ENCODE assay signal across 13 cellular contexts in the genomic region with DNA sequence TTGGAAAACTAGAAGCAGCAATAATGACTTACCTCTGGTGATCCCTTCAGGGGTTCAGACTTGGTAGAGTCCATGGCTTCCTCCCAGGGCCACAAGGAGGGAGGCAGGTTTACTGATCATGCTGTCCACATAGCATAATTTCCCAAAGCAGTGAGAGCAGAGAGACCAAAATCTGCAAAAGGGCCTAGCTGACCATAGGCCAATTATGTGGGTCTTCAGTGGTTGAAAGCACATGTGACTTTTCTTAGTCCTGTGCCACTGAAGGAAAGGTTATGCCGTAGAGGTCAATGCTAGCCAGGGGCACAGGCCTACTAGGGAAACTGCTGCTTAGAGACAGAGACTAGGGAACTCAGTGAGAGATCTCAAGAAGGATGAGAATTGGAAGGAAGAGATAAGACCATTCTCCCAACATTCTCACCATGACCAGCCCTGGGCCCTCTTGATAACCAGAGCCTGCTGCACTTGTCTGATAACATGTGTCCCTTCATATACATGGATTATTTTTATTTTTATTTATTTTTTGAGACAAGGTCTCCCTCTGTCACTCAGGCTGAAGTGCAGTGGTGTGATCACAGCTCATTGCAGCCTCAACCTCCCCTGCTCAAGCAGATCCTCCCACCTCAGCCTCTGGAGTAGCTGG. TPM values are rescaled to one million over a fixed set of nuclear protein-coding genes. Genes with fewer than 3 reads are reported as not detected.
DNase-seq lines count a peak whose midpoint lies in the region; ATAC-seq and TF ChIP-seq lines count a peak whose summit lies in the region.
"Had no signal": no experiment of that assay in that cellular context is flagged by ENCODE, and none has a peak within 500 bp of the region (broad histone marks: within the 10 kb centered on the region; RNA-seq: fewer than 3 reads in every experiment).

No MANE protein-coding gene starts in this region.

- H3K4me1 ChIP-seq in OCI-LY3 (ENCODE audit: low read length) (peaks cover 25% of the 10 kb centered on the region), adrenal gland (replicated peaks in 1 of 2) (peaks cover 12 to 26% of the 10 kb centered on the region in 2 donors)

- H3K9ac ChIP-seq in OCI-LY3 (ENCODE audit: low read length): no peak overlapping the region

- H3K4me2 ChIP-seq in OCI-LY3 (ENCODE audit: low read length): peak overlapping the region; percentile 82; the same call in 1 of the 2 replicates

- H3K9me3 ChIP-seq in OCI-LY3 (ENCODE audit: insufficient read depth, low read length) (no peaks in the 10 kb centered on the region), adrenal gland (replicated peaks in 1 of 3) (no peaks in the 10 kb centered on the region)
- H3K9me3 ChIP-seq: Peyer's patch had no signal

- DNase-seq in DMS53 (lab: John Stamatoyannopoulos, UW) (peak; percentile 31), DMS53 treated with DMSO at 0.1 percent for 48 hours (lab: John Stamatoyannopoulos, UW; ENCODE audit: unreplicated experiment) (no peak), posterior vena cava (ENCODE audit: low spot score) (peak; percentile 41), left colon (no peak), adrenal gland (no peak)
- no peak for DNase-seq in stimulated activated CD4-positive, alpha-beta T cell treated with anti-CD3 and anti-CD28 coated beads, Interleukin-2, amount 100 ng/mL, for 24 hours
- DNase-seq: 8988T, dorsolateral prefrontal cortex, NCI-H1048, occipital lobe, Peyer's patch had no signal

- no peak overlapping the region for H3K4me3 ChIP-seq in OCI-LY3 (ENCODE audit: low read length)
- H3K4me3 ChIP-seq in adrenal gland: no peak overlapping the region

- H3K9me3 Mint-ChIP-seq in brain: peaks cover 0 to 2% (median 0%) of the 10 kb centered on the region in 5 experiments

- H3K36me3 ChIP-seq in OCI-LY3 (replicated peaks; ENCODE audit: low read depth, low read length) (peaks cover 13% of the 10 kb centered on the region), adrenal gland (replicated peaks in 1 of 2) (peaks cover 0 to 2% of the 10 kb centered on the region in 2 donors)

- H3K27ac Mint-ChIP-seq in brain: peak overlapping the region; percentile 81 to 97 (median 86)

- no peak for TF ChIP-seq POLR2A in adrenal gland (IDR thresholded peaks at IDR 0.05)

- peaks cover 15% of the 10 kb centered on the region for H3K27me3 Mint-ChIP-seq in brain

- H3K27me3 ChIP-seq in OCI-LY3 (ENCODE audit: low read depth, low read length) (no peaks in the 10 kb centered on the region), adrenal gland (no peaks in the 10 kb centered on the region)
- H3K27me3 ChIP-seq: dorsolateral prefrontal cortex, Peyer's patch had no signal

- H3K79me2 ChIP-seq in OCI-LY3 (ENCODE audit: low read length): peaks cover 26% of the 10 kb centered on the region

- H3K36me3 Mint-ChIP-seq in brain: peaks cover 14% of the 10 kb centered on the region

- no peak for TF ChIP-seq CTCF in OCI-LY3 (IDR thresholded peaks at IDR 0.05; ENCODE audit: low read depth, low read length)
- no peak for TF ChIP-seq CTCF in brain (conservative IDR thresholded peaks at IDR 0.05)
- no peak for TF ChIP-seq CTCF in adrenal gland (IDR thresholded peaks at IDR 0.05)

- peaks cover 57% of the 10 kb centered on the region for H3K4me1 Mint-ChIP-seq in brain

- H3K4me3 Mint-ChIP-seq in brain: peak overlapping the region in 4 of 5 experiments; percentile 69 to 84 (median 74)

- H3K27ac ChIP-seq in OCI-LY3 (ENCODE audit: low read length): no peak overlapping the region
- peak overlapping the region in 1 of 5 donors; percentile 30 for H3K27ac ChIP-seq in adrenal gland

- H4K20me1 ChIP-seq in OCI-LY3 (ENCODE audit: insufficient read depth, low read length): no peaks in the 10 kb centered on the region

- intact Hi-C loops in posterior vena cava (cut with DNase I): no loop called here
- intact Hi-C loops in left colon (cut with DNase I, micrococcal nuclease): no loop called here
- intact Hi-C loops in adrenal gland (cut with DNase I): no loop called here

- no peak for ATAC-seq in left colon

- H2AFZ ChIP-seq in OCI-LY3 (ENCODE audit: low read depth, low read length): no peak overlapping the region

- WGBS in adrenal gland, 4 donors: 82 to 100% (median 93%) methylated on average over 1 of the region's 1 CpG

RNA-seq across cellular contexts. Expression of gene GTPBP2, which starts 2.0 kb away (rescaled TPM):
- polyA plus RNA-seq in brain (ENCODE audit: insufficient read depth, low read depth, low replicate concordance) (57.8 TPM), adrenal gland (10 to 100 TPM; 26.9 to 73.5 (median 65.1) TPM)
- total RNA-seq in posterior vena cava (10 to 100 TPM; 43.3 to 50.4 TPM), left colon (10 to 100 TPM; 63.7 to 95.8 TPM), adrenal gland (10 to 100 TPM; 16.5 to 59.3 (median 39.8) TPM)

RNA-seq across cellular contexts. Expression of gene MAD2L1BP, which starts 4.5 kb away (rescaled TPM):
- 32.9 TPM for polyA plus RNA-seq in brain (ENCODE audit: insufficient read depth, low read depth, low replicate concordance)
- total RNA-seq in posterior vena cava: 10 to 100 TPM; 12.0 to 15.5 TPM
- total RNA-seq in left colon: 10 to 100 TPM; 37.0 to 49.8 TPM
- 100 to 1,000 TPM in 1 of 8 donors, 10 to 100 TPM in 7; 16.1 to 112 (median 28.9) TPM for total RNA-seq in adrenal gland
- 10 to 100 TPM; 15.2 to 26.2 (median 18.2) TPM for polyA plus RNA-seq in adrenal gland

RNA-seq across cellular contexts. Expression of gene RSPH9, which starts 13.7 kb away (rescaled TPM):
- polyA plus RNA-seq in brain (ENCODE audit: insufficient read depth, low read depth, low replicate concordance) (4.1 TPM), adrenal gland (under 1 TPM; 0.22 to 0.72 (median 0.71) TPM)
- total RNA-seq in posterior vena cava (under 1 TPM; 0.19 to 0.23 TPM), left colon (under 1 TPM in 1 of 2 donors, not detected in 1; 0.11 TPM), adrenal gland (under 1 TPM in 6 of 8 donors, not detected in 2; 0.20 to 0.69 (median 0.35) TPM)

RNA-seq across cellular contexts. Expression of gene POLH, which starts 55.1 kb away (rescaled TPM):
- 14.0 TPM for polyA plus RNA-seq in brain (ENCODE audit: insufficient read depth, low read depth, low replicate concordance)
- total RNA-seq in posterior vena cava: 10 to 100 TPM; 11.0 to 16.7 TPM
- total RNA-seq in left colon: 10 to 100 TPM; 11.2 to 11.3 TPM
- total RNA-seq in adrenal gland: 10 to 100 TPM in 7 of 8 donors, 1 to 10 TPM in 1; 7.5 to 25.0 (median 14.2) TPM
- polyA plus RNA-seq in adrenal gland: 10 to 100 TPM in 1 of 3 donors, 1 to 10 TPM in 2; 1.5 to 10.3 (median 2.7) TPM

RNA-seq across cellular contexts. Expression of gene XPO5, which starts 55.3 kb away (rescaled TPM):
- polyA plus RNA-seq in brain (ENCODE audit: insufficient read depth, low read depth, low replicate concordance) (54.6 TPM), adrenal gland (10 to 100 TPM; 10.9 to 26.2 (median 14.8) TPM)
- total RNA-seq in posterior vena cava (10 to 100 TPM; 18.4 to 26.2 TPM), left colon (10 to 100 TPM; 20.0 to 23.2 TPM), adrenal gland (10 to 100 TPM; 16.1 to 36.8 (median 21.9) TPM)

Comparison
In these comparisons a context has a peak if more than half of its experiments do, and no peak if none do; other contexts are left out.
1. DNase-seq: peak in DMS53 (single experiment) and posterior vena cava (single experiment); none in DMS53 treated with DMSO at 0.1 percent for 48 hours (single experiment), left colon (0 of 2), stimulated activated CD4-positive, alpha-beta T cell treated with anti-CD3 and anti-CD28 coated beads, Interleukin-2, amount 100 ng/mL, for 24 hours (0 of 2) and adrenal gland (0 of 7).